Comparison of ENCODE assay signal across 9 cellular contexts in genomic region chr13:93038187-93038586, GRCh38.
"Had no signal": no experiment of that assay in that cellular context is flagged by ENCODE, and none has a peak within 500 bp of the region (broad histone marks: within the 10 kb centered on the region; RNA-seq: fewer than 3 reads in every experiment).

No MANE protein-coding gene starts in this region.

- ATAC-seq: HCT116 had no signal

- H3K27me3 Mint-ChIP-seq: IgD-negative memory B cell had no signal

- H3K9me3 ChIP-seq: HAP-1 had no signal

- H3K36me3 ChIP-seq: HAP-1 had no signal

- H3K4me1 Mint-ChIP-seq: IgD-negative memory B cell had no signal

- H2AFZ ChIP-seq: GM23248 had no signal

- H3K4me1 ChIP-seq: HAP-1 had no signal

- H3K4me3 Mint-ChIP-seq: HFFc6, IgD-negative memory B cell had no signal

- H3K9ac ChIP-seq: GM23248 had no signal

- DNase-seq: GM23248, GOT3, H7, HFFc6, KG1 had no signal

- H3K27ac ChIP-seq: GM23248, HL-60 had no signal

- H3K4me3 ChIP-seq: GM23248, HAP-1 had no signal

- H3K36me3 Mint-ChIP-seq: IgD-negative memory B cell had no signal

- H3K27ac Mint-ChIP-seq: HFFc6, IgD-negative memory B cell had no signal
